In genomic region chr2:130182826-130183499, GRCh38 we compare ENCODE assay signal across 10 cellular contexts. TPM values are rescaled to one million over a fixed set of nuclear protein-coding genes. Genes with fewer than 3 reads are reported as not detected.
A peak's percentile ranks its signal among the peaks of the same experiment; 100 is the strongest.
DNase-seq lines count a peak whose midpoint lies in the region; ATAC-seq and TF ChIP-seq lines count a peak whose summit lies in the region.
"Not testable (repeated sequence)": the region's sequence is repeated elsewhere in the genome, so short reads cannot be mapped to it uniquely, and the experiment has no call there.
"Had no signal": no experiment of that assay in that cellular context is flagged by ENCODE, and none has a peak within 500 bp of the region (broad histone marks: within the 10 kb centered on the region; RNA-seq: fewer than 3 reads in every experiment).

No MANE protein-coding gene starts in this region.

- peak; percentile 6 for ATAC-seq in GM21825 (IDR thresholded peaks at IDR 0.05; ENCODE audit: unreplicated experiment)
- ATAC-seq in naive thymus-derived CD8-positive, alpha-beta T cell, result not testable (repeated sequence)

- peaks cover 78% of the 10 kb centered on the region for H3K79me2 ChIP-seq in DOHH2 (ENCODE audit: control insufficient read depth, low read length)
- H3K79me2 ChIP-seq in Loucy (ENCODE audit: insufficient read depth, low read length), result peaks cover 77% of the 10 kb centered on the region

- not testable (repeated sequence) for DNase-seq in WERI-Rb-1; cardiac muscle cell (ENCODE audit: low read depth in 1 of 2, low spot score in 1 of 2); suprapubic skin (ENCODE audit: low spot score in 2 of 2)
- peak in 1 of 10 donors; percentile 13 for DNase-seq in naive thymus-derived CD8-positive, alpha-beta T cell

- H3K9me3 ChIP-seq in DOHH2 (ENCODE audit: control insufficient read depth, insufficient read depth, low read length); Loucy (ENCODE audit: insufficient read depth, low read depth, low read length); WERI-Rb-1 (ENCODE audit: severe bottlenecking); cardiac muscle cell (ENCODE audit: low read depth); suprapubic skin: not testable (repeated sequence)

- H4K20me1 ChIP-seq in DOHH2 (ENCODE audit: control insufficient read depth, insufficient read depth, low read depth, low read length), result not testable (repeated sequence)
- peaks cover 39% of the 10 kb centered on the region for H4K20me1 ChIP-seq in Loucy (ENCODE audit: insufficient read depth, low read length, poor library complexity, severe bottlenecking)

- POLR2A ChIA-PET in naive thymus-derived CD8-positive, alpha-beta T cell (lab: Charles Lee), result interaction anchor here (1.8 to 3.1 kb wide), 2 partner anchors 149 to 159 kb away, joined by 7 to 60 read pairs; partner anchors contain the start of gene IMP4

- H3K36me3 Mint-ChIP-seq in brain; naive thymus-derived CD8-positive, alpha-beta T cell: not testable (repeated sequence)

- H3K9ac ChIP-seq in Loucy (ENCODE audit: low read depth, low read length, poor library complexity, severe bottlenecking), result peak overlapping the region; percentile 95

- not testable (repeated sequence) for H2AFZ ChIP-seq in Loucy (ENCODE audit: low read length)

- H3K4me1 Mint-ChIP-seq in brain, result peaks cover 31% of the 10 kb centered on the region
- peaks cover 3 to 38% (median 33%) of the 10 kb centered on the region in 4 donors for H3K4me1 Mint-ChIP-seq in naive thymus-derived CD8-positive, alpha-beta T cell

- 38% methylated on average over 9 of the region's 23 CpGs for WGBS in suprapubic skin

- not testable (repeated sequence) for H3K27me3 Mint-ChIP-seq in brain; naive thymus-derived CD8-positive, alpha-beta T cell

- peak overlapping the region; percentile 66 for H3K4me2 ChIP-seq in DOHH2 (ENCODE audit: low read length)
- peak overlapping the region; percentile 75 for H3K4me2 ChIP-seq in Loucy (ENCODE audit: low read depth, low read length, poor library complexity, severe bottlenecking)

- H3K27me3 ChIP-seq in DOHH2 (ENCODE audit: control insufficient read depth, low read length); Loucy (ENCODE audit: insufficient read depth, low read length, poor library complexity, severe bottlenecking); WERI-Rb-1 (ENCODE audit: insufficient read depth, low read depth, severe bottlenecking); cardiac muscle cell; suprapubic skin: not testable (repeated sequence)

- H3K4me3 Mint-ChIP-seq in brain, result peak overlapping the region; percentile 82 to 87 (median 84)
- peak overlapping the region; percentile 64 to 88 (median 78) for H3K4me3 Mint-ChIP-seq in naive thymus-derived CD8-positive, alpha-beta T cell

- not testable (repeated sequence) for TF ChIP-seq POLR2A in suprapubic skin (IDR thresholded peaks at IDR 0.05)

- not testable (repeated sequence) for TF ChIP-seq EP300 in suprapubic skin (IDR thresholded peaks at IDR 0.05)

- H3K4me3 ChIP-seq in DOHH2 (ENCODE audit: low read length) (peak overlapping the region; percentile 83), Loucy (ENCODE audit: low read length, poor library complexity, severe bottlenecking) (peak overlapping the region; percentile 95), WERI-Rb-1 (ENCODE audit: low read depth, low read length) (peak overlapping the region; percentile 90), cardiac muscle cell (peak overlapping the region; percentile 97), suprapubic skin (peak overlapping the region; percentile 98)

- peak overlapping the region; percentile 89 to 97 (median 91) for H3K27ac Mint-ChIP-seq in brain
- H3K27ac Mint-ChIP-seq in naive thymus-derived CD8-positive, alpha-beta T cell, result peak overlapping the region; percentile 41 to 87 (median 80)

- TF ChIP-seq CTCF in DOHH2 (IDR thresholded peaks at IDR 0.05; ENCODE audit: low read depth, low read length, poor library complexity, severe bottlenecking); Loucy (conservative IDR thresholded peaks at IDR 0.05; ENCODE audit: low read length); WERI-Rb-1 (IDR thresholded peaks at IDR 0.05; ENCODE audit: low read depth, low read length); brain (conservative IDR thresholded peaks at IDR 0.05); cardiac muscle cell (IDR thresholded peaks at IDR 0.05; ENCODE audit: low read depth, low read length); suprapubic skin (IDR thresholded peaks at IDR 0.05): not testable (repeated sequence)

- H3K27ac ChIP-seq in DOHH2 (ENCODE audit: low read depth, low read length) (peak overlapping the region; percentile 28; the same call in 1 of the 2 replicates), WERI-Rb-1 (peak overlapping the region; percentile 95)
- not testable (repeated sequence) for H3K27ac ChIP-seq in cardiac muscle cell, suprapubic skin

- H3K36me3 ChIP-seq in DOHH2 (ENCODE audit: control insufficient read depth, low read length) (peaks cover 43% of the 10 kb centered on the region), WERI-Rb-1 (peaks cover 11% of the 10 kb centered on the region)
- H3K36me3 ChIP-seq in Loucy (ENCODE audit: insufficient read depth, low read length); cardiac muscle cell; suprapubic skin: not testable (repeated sequence)

- H3F3A ChIP-seq in DOHH2 (ENCODE audit: control insufficient read depth, insufficient read depth); Loucy (ENCODE audit: low read depth): not testable (repeated sequence)

- not testable (repeated sequence) for H3K9me2 ChIP-seq in DOHH2 (replicated peaks; ENCODE audit: control insufficient read depth, low read length); Loucy (replicated peaks; ENCODE audit: low read depth, low read length)

- H3K4me1 ChIP-seq in DOHH2 (ENCODE audit: control insufficient read depth, low read length) (peaks cover 26% of the 10 kb centered on the region), Loucy (ENCODE audit: insufficient read depth, low read length, poor library complexity, severe bottlenecking) (peaks cover 27% of the 10 kb centered on the region), suprapubic skin (peaks cover 24% of the 10 kb centered on the region)
- H3K4me1 ChIP-seq in cardiac muscle cell (ENCODE audit: low read depth), result not testable (repeated sequence)

- not testable (repeated sequence) for H3K9me3 Mint-ChIP-seq in brain; naive thymus-derived CD8-positive, alpha-beta T cell

RNA-seq across cellular contexts. Expression of gene MZT2B, which starts 0.9 kb away (rescaled TPM):
- 403 TPM for polyA plus RNA-seq in brain (ENCODE audit: insufficient read depth, low read depth, low replicate concordance)
- total RNA-seq in cardiac muscle cell, result 253 and 266 TPM in 2 replicates
- polyA plus RNA-seq in cardiac muscle cell, result 438 and 517 TPM in 2 replicates
- total RNA-seq in naive thymus-derived CD8-positive, alpha-beta T cell, result 100 to 1,000 TPM; 208 to 217 TPM
- polyA plus RNA-seq in naive thymus-derived CD8-positive, alpha-beta T cell, result 100 to 1,000 TPM; 171 to 189 (median 180) TPM
- 100 to 1,000 TPM in 2 of 4 donors, 10 to 100 TPM in 2; 66.4 to 113 (median 103) TPM for total RNA-seq in suprapubic skin

RNA-seq across cellular contexts. Expression of gene SMPD4, which starts 1.6 kb away (rescaled TPM):
- polyA plus RNA-seq in brain (ENCODE audit: insufficient read depth, low read depth, low replicate concordance) (51.3 TPM), cardiac muscle cell (41.8 and 50.1 TPM in 2 replicates)
- total RNA-seq in cardiac muscle cell (44.6 and 51.9 TPM in 2 replicates), suprapubic skin (100 to 1,000 TPM in 1 of 4 donors, 10 to 100 TPM in 3; 52.7 to 140 (median 65.0) TPM)
- 10 to 100 TPM; 55.8 to 62.2 TPM for total RNA-seq in naive thymus-derived CD8-positive, alpha-beta T cell
- 10 to 100 TPM; 21.9 to 44.4 (median 35.4) TPM for polyA plus RNA-seq in naive thymus-derived CD8-positive, alpha-beta T cell

RNA-seq across cellular contexts. Expression of gene TUBA3E, which starts 15.3 kb away (rescaled TPM):
- polyA plus RNA-seq in brain (ENCODE audit: insufficient read depth, low read depth, low replicate concordance) (not detected), cardiac muscle cell (0.70 TPM in 1 of 2 replicates, not detected in the other)
- total RNA-seq in cardiac muscle cell (not detected in 2 replicates), suprapubic skin (not detected)
- not detected for total RNA-seq in naive thymus-derived CD8-positive, alpha-beta T cell
- not detected for polyA plus RNA-seq in naive thymus-derived CD8-positive, alpha-beta T cell
- total RNA-seq: cerebellum, NCI-H460 had no signal

RNA-seq across cellular contexts. Expression of gene CCDC74B, which starts 38.1 kb away (rescaled TPM):
- polyA plus RNA-seq in brain (ENCODE audit: insufficient read depth, low read depth, low replicate concordance), result 32.4 TPM
- 10.3 and 17.0 TPM in 2 replicates for total RNA-seq in cardiac muscle cell
- polyA plus RNA-seq in cardiac muscle cell, result 7.8 and 10.9 TPM in 2 replicates
- total RNA-seq in naive thymus-derived CD8-positive, alpha-beta T cell, result under 1 TPM in 1 of 2 experiments, not detected in 1; 0.49 TPM
- under 1 TPM in 1 of 3 donors, not detected in 2; 0.57 TPM for polyA plus RNA-seq in naive thymus-derived CD8-positive, alpha-beta T cell
- total RNA-seq in suprapubic skin, result 1 to 10 TPM in 3 of 4 donors, under 1 TPM in 1; 0.96 to 2.3 (median 1.3) TPM

RNA-seq across cellular contexts. Expression of gene POTEF, which starts 53.9 kb away (rescaled TPM):
- not detected for polyA plus RNA-seq in brain (ENCODE audit: insufficient read depth, low read depth, low replicate concordance)
- total RNA-seq in cardiac muscle cell, result 11.0 and 39.9 TPM in 2 replicates
- 14.9 and 22.2 TPM in 2 replicates for polyA plus RNA-seq in cardiac muscle cell
- total RNA-seq in naive thymus-derived CD8-positive, alpha-beta T cell, result not detected
- polyA plus RNA-seq in naive thymus-derived CD8-positive, alpha-beta T cell, result not detected
- not detected for total RNA-seq in suprapubic skin
- total RNA-seq: NCI-H460 had no signal
